Comparison of ENCODE assay signal across 21 cellular contexts in the genomic region with DNA sequence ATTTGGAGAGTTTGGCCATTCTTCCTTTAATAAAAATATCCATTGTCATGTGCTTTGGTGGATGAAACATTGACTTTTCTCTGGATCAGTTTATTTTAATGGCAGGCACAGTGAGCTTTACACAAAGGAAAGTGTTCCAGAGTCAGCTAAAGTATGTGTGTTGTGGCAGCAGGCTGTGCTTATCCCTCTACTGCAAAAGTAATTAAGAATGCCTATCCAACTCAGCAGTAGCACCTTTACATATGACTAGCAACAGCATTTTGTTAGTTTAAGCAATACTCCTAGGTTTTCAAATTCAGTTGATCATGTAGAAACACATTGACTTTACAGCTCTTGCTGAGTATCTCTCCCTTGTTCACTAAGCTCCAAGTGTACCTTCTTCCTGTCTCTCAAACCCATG.
DNase-seq lines count a peak whose midpoint lies in the region; FAIRE-seq and TF ChIP-seq lines count a peak whose summit lies in the region.
"Had no signal": no experiment of that assay in that cellular context is flagged by ENCODE, and none has a peak within 500 bp of the region (broad histone marks: within the 10 kb centered on the region; RNA-seq: fewer than 3 reads in every experiment).

No MANE protein-coding gene starts in this region.

- no peaks in the 10 kb centered on the region for H3K36me3 ChIP-seq in H1 (ENCODE audit: control insufficient read depth in 2 of 4, insufficient read depth in 4 of 4, low read length in 3 of 4)
- H3K36me3 ChIP-seq: HAP-1 had no signal

- no peak overlapping the region for H3K9ac ChIP-seq in H1 (replicated peaks in 1 of 4; ENCODE audit: extremely low read depth in 1 of 4, low read depth in 3 of 4, low read length in 3 of 4)

- H3K27ac Mint-ChIP-seq in progenitor cell of endocrine pancreas, result peak overlapping the region; percentile 10
- H3K27ac Mint-ChIP-seq: B cell, CD14-positive monocyte, HFFc6 had no signal

- no peak overlapping the region for H3K4ac ChIP-seq in H1 (replicated peaks; ENCODE audit: insufficient read length, low read depth, low read length)

- no peak overlapping the region for H4K8ac ChIP-seq in H1 (ENCODE audit: extremely low read depth, insufficient read depth, low read length)

- DNase-seq in H54 (ENCODE audit: insufficient read length, low spot score) (no peak), H1 (ENCODE audit: low read depth in 1 of 2, low spot score in 2 of 2) (no peak), iPS-NIHi7 (ENCODE audit: extremely low spot score) (peak; percentile 14), progenitor cell of endocrine pancreas (ENCODE audit: low spot score, unreplicated experiment) (no peak), NCI-H748 (lab: John Stamatoyannopoulos, UW; ENCODE audit: unreplicated experiment) (no peak), NCI-H1436 treated with DMSO at 0.1 percent for 48 hours (lab: John Stamatoyannopoulos, UW) (no peak), DMS 273 (lab: John Stamatoyannopoulos, UW; ENCODE audit: unreplicated experiment) (no peak)
- DNase-seq: Calu3, DMS153, HFFc6, KG1, MM.1S, NCI-H1694, NCI-H2029 treated with DMSO at 0.1 percent for 48 hours, NCI-H2227 treated with DMSO at 0.1 percent for 48 hours, NCI-H526 treated with DMSO at 0.1 percent for 48 hours, SHP77 treated with DMSO at 0.1 percent for 48 hours had no signal

- H3K4me3 ChIP-seq in H1 (ENCODE audit: extremely low read depth in 1 of 4, insufficient read depth in 2 of 4, low read depth in 3 of 4, low read length in 4 of 4), result no peak overlapping the region
- H3K4me3 ChIP-seq: HAP-1 had no signal

- TF ChIP-seq CTCF in H1 (IDR thresholded peaks at IDR 0.05; ENCODE audit: control extremely low read depth in 1 of 3, insufficient read depth in 1 of 3, low read depth in 1 of 3, low read length in 3 of 3) (no peak), progenitor cell of endocrine pancreas (IDR thresholded peaks at IDR 0.05; ENCODE audit: unreplicated experiment) (no peak)

- H3K4me2 ChIP-seq in H1 (ENCODE audit: insufficient read depth in 1 of 2, low read depth in 2 of 2, low read length in 2 of 2), result peak overlapping the region in 1 of 2 experiments; percentile 41; a peak in 2 of 4 replicates

- no peak overlapping the region for H2BK12ac ChIP-seq in H1 (ENCODE audit: low read depth, low read length)

- TF ChIP-seq EP300 in H1 (IDR thresholded peaks at IDR 0.05; ENCODE audit: borderline replicate concordance in 1 of 2, low read depth in 2 of 2, low read length in 2 of 2), result no peak

- H4K5ac ChIP-seq in H1 (ENCODE audit: insufficient read length, low read depth, low read length), result no peak overlapping the region

- no peak overlapping the region for H3K14ac ChIP-seq in H1 (ENCODE audit: insufficient read length)

- CTCF ChIA-PET in H1 (lab: Charles Lee; ENCODE audit: partially characterized antibody), result interaction anchor here (1.4 kb wide), 2 partner anchors 12 to 81 kb away, joined by 3 read pairs; no protein-coding TSS in a partner anchor

- no peaks in the 10 kb centered on the region for H4K20me1 ChIP-seq in H1 (replicated peaks in 1 of 2; ENCODE audit: control insufficient read depth in 1 of 2, insufficient read depth in 2 of 2, low read length in 2 of 2)

- H3K27me3 ChIP-seq in H1 (replicated peaks in 1 of 4; ENCODE audit: control insufficient read depth in 3 of 4, extremely low read depth in 1 of 4, insufficient read depth in 3 of 4, low read length in 3 of 4), result no peaks in the 10 kb centered on the region

- H2BK20ac ChIP-seq in H1 (ENCODE audit: low read length), result no peak overlapping the region

- H3K18ac ChIP-seq in H1 (ENCODE audit: extremely low read depth, low read length), result no peak overlapping the region

- no peak overlapping the region for H3K23ac ChIP-seq in H1 (ENCODE audit: insufficient read length)

- H3K27me3 Mint-ChIP-seq in progenitor cell of endocrine pancreas, result no peaks in the 10 kb centered on the region
- H3K27me3 Mint-ChIP-seq: B cell had no signal

- H3K36me3 Mint-ChIP-seq in progenitor cell of endocrine pancreas (ENCODE audit: insufficient read depth), result no peaks in the 10 kb centered on the region
- H3K36me3 Mint-ChIP-seq: CD14-positive monocyte had no signal

- H3K56ac ChIP-seq in H1 (replicated peaks; ENCODE audit: insufficient read length, low read depth, low read length), result no peak overlapping the region

- no peaks in the 10 kb centered on the region for H3K79me2 ChIP-seq in H1 (ENCODE audit: control insufficient read depth in 1 of 2, insufficient read depth in 2 of 2, low read length in 2 of 2)

- H2AK5ac ChIP-seq in H1 (ENCODE audit: low read depth, low read length), result no peak overlapping the region

- FAIRE-seq in H54 (lab: Jason Lieb, UNC), result peak; percentile 53
- peak; percentile 85 for FAIRE-seq in H1 (lab: Jason Lieb, UNC)
- FAIRE-seq: GM18507 had no signal

- no peaks in the 10 kb centered on the region for H3K9me3 ChIP-seq in H1 (ENCODE audit: insufficient read depth in 2 of 2, low read depth in 1 of 2, low read length in 1 of 2)
- H3K9me3 ChIP-seq: HAP-1 had no signal

- H3K79me1 ChIP-seq in H1 (ENCODE audit: low read depth, low read length), result no peaks in the 10 kb centered on the region

- peaks cover 3 to 8% (median 6%) of the 10 kb centered on the region in 4 experiments; a peak in 4 of 7 replicates for H3K4me1 ChIP-seq in H1 (replicated peaks in 1 of 4; ENCODE audit: control insufficient read depth in 3 of 4, insufficient read depth in 4 of 4, low read length in 3 of 4)
- H3K4me1 ChIP-seq: HAP-1 had no signal

- H3K4me1 Mint-ChIP-seq in progenitor cell of endocrine pancreas (ENCODE audit: low read depth), result no peaks in the 10 kb centered on the region
- H3K4me1 Mint-ChIP-seq: B cell, CD14-positive monocyte had no signal

- H2AFZ ChIP-seq in H1 (ENCODE audit: low read length), result no peak overlapping the region

- H3K23me2 ChIP-seq in H1 (ENCODE audit: low read depth, low read length), result no peaks in the 10 kb centered on the region

- H4K91ac ChIP-seq in H1 (replicated peaks; ENCODE audit: insufficient read length, low read length), result no peak overlapping the region

- no peak overlapping the region for H2BK15ac ChIP-seq in H1 (ENCODE audit: low read length)

- no peaks in the 10 kb centered on the region for H3K9me3 Mint-ChIP-seq in progenitor cell of endocrine pancreas (ENCODE audit: low read depth)
- H3K9me3 Mint-ChIP-seq: HFFc6 had no signal

- H3K4me3 Mint-ChIP-seq in progenitor cell of endocrine pancreas (ENCODE audit: low read depth), result no peak overlapping the region
- H3K4me3 Mint-ChIP-seq: B cell, CD14-positive monocyte, HFFc6 had no signal

- no peak for TF ChIP-seq POLR2A in H54 (IDR thresholded peaks at IDR 0.05; ENCODE audit: low read depth, low read length)
- TF ChIP-seq POLR2A in H1 (IDR thresholded peaks at IDR 0.05; ENCODE audit: control extremely low read depth in 1 of 2, low read depth in 2 of 2, low read length in 2 of 2), result no peak

- POLR2A ChIA-PET in H1 (lab: Charles Lee; ENCODE audit: partially characterized antibody), result no interaction called here

- H2BK120ac ChIP-seq in H1 (replicated peaks; ENCODE audit: low read depth, low read length), result no peak overlapping the region

- no peak overlapping the region for H2BK5ac ChIP-seq in H1 (ENCODE audit: low read depth, low read length)

- H3K27ac ChIP-seq in H1 (ENCODE audit: low read depth, low read length), result no peak overlapping the region

- no peak for TF ChIP-seq RAD21 in H1 (IDR thresholded peaks at IDR 0.05 in 1 of 2, conservative IDR thresholded peaks at IDR 0.05 in 1 of 2; ENCODE audit: low read depth in 2 of 2, low read length in 2 of 2)

TF ChIP-seq in H1, 55 proteins besides CTCF, POLR2A, EP300 and RAD21:
- no peak for TF ChIP-seq TCF12 (IDR thresholded peaks at IDR 0.05; ENCODE audit: low read depth, low read length)
- no peak for TF ChIP-seq SIX5 (IDR thresholded peaks at IDR 0.05; ENCODE audit: low read depth, low read length)
- no peak for TF ChIP-seq HDAC6 (IDR thresholded peaks at IDR 0.05; ENCODE audit: low read depth, low read length)
- no peak for TF ChIP-seq ZNF274 (IDR thresholded peaks at IDR 0.05; ENCODE audit: borderline replicate concordance, extremely low read depth, low read length)
- no peak for TF ChIP-seq JUN (IDR thresholded peaks at IDR 0.05; ENCODE audit: low read depth, low read length)
